ENCODE assay signal across 35 cellular contexts in the genomic region with DNA sequence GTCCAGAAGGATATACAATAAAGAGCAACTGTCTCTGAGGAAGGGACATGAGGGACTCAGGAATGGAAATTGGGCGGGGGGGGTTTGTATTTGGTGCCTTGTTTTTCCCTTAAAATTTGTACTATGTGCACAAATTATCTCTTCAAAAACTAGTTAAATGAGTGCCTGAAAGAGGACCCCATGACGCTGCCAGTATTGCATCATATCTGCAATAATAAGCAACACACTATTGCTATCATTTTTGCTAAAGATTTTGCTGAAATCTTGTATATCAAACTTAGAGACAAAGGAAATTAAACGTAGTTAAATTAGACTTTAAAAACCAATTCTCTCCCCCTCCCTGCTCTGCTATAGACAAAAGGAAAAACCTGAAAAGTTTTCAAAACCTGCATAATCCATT.
"Had no signal": no experiment of that assay in that cellular context is flagged by ENCODE, and none has a peak within 500 bp of the region (broad histone marks: within the 10 kb centered on the region; RNA-seq: fewer than 3 reads in every experiment).

No MANE protein-coding gene starts in this region.

- H3K36me3 ChIP-seq: ascending aorta, cardiac muscle cell, Peyer's patch had no signal

- H3K4me1 Mint-ChIP-seq: activated B cell treated with CpG ODN at 0.5 μM for 24 hours; activated CD4-positive, alpha-beta T cell treated with anti-CD3 and anti-CD28 coated beads, Interleukin-2, amount 10 ng/mL, durations not matched to agents 24 days and 14 days; activated naive CD4-positive, alpha-beta T cell treated with anti-CD3 and anti-CD28 coated beads, Interleukin-2, amount 50 U/mL, for 24 hours; activated T-helper 17 cell treated with anti-CD3 and anti-CD28 coated beads, Interleukin-2, amount 50 U/mL, for 72 hours; central memory CD8-positive, alpha-beta T cell had no signal

- H3K36me3 Mint-ChIP-seq: activated naive CD4-positive, alpha-beta T cell treated with anti-CD3 and anti-CD28 coated beads, Interleukin-2, amount 50 U/mL, for 24 hours; activated naive CD8-positive, alpha-beta T cell treated with anti-CD3 and anti-CD28 coated beads, Interleukin-2, amount 10 ng/mL, durations not matched to agents 7 days and 5 days had no signal

- H3K4me1 ChIP-seq: ascending aorta, Peyer's patch had no signal

- H3K9me3 Mint-ChIP-seq: activated B cell treated with CpG ODN at 0.5 μM for 24 hours; activated CD4-positive, alpha-beta T cell treated with anti-CD3 and anti-CD28 coated beads, Interleukin-2, amount 10 ng/mL, durations not matched to agents 24 days and 14 days; activated CD8-positive, alpha-beta T cell treated with anti-CD3 and anti-CD28 coated beads for 36 hours; activated naive CD4-positive, alpha-beta T cell treated with anti-CD3 and anti-CD28 coated beads, Interleukin-2, amount 50 U/mL, for 24 hours; activated naive CD8-positive, alpha-beta T cell treated with anti-CD3 and anti-CD28 coated beads, Interleukin-2, amount 10 ng/mL, durations not matched to agents 7 days and 5 days; activated T-cell treated with anti-CD3 and anti-CD28 coated beads, Interleukin-2, amount 50 U/mL, for 72 hours; activated T-helper 17 cell treated with anti-CD3 and anti-CD28 coated beads, Interleukin-2, amount 50 U/mL, for 72 hours; central memory CD8-positive, alpha-beta T cell had no signal

- H3K4me3 ChIP-seq: ascending aorta, cardiac muscle cell, Peyer's patch had no signal

- H3K9me3 ChIP-seq: ascending aorta, Peyer's patch had no signal

- H3K27ac Mint-ChIP-seq: activated B cell treated with CpG ODN at 0.5 μM for 24 hours; activated CD4-positive, alpha-beta T cell treated with anti-CD3 and anti-CD28 coated beads, Interleukin-2, amount 10 ng/mL, durations not matched to agents 24 days and 14 days; activated CD8-positive, alpha-beta T cell treated with anti-CD3 and anti-CD28 coated beads for 36 hours; activated naive CD4-positive, alpha-beta T cell treated with anti-CD3 and anti-CD28 coated beads, Interleukin-2, amount 50 U/mL, for 24 hours; activated naive CD8-positive, alpha-beta T cell treated with anti-CD3 and anti-CD28 coated beads, Interleukin-2, amount 10 ng/mL, durations not matched to agents 7 days and 5 days; activated T-cell treated with anti-CD3 and anti-CD28 coated beads, Interleukin-2, amount 50 U/mL, for 72 hours; activated T-helper 17 cell treated with anti-CD3 and anti-CD28 coated beads, Interleukin-2, amount 50 U/mL, for 72 hours had no signal

- H3K27me3 ChIP-seq: ascending aorta, cardiac muscle cell, Peyer's patch had no signal

- H3K4me3 Mint-ChIP-seq: activated B cell treated with CpG ODN at 0.5 μM for 24 hours; activated CD4-positive, alpha-beta T cell treated with anti-CD3 and anti-CD28 coated beads, Interleukin-2, amount 10 ng/mL, durations not matched to agents 24 days and 14 days; activated CD8-positive, alpha-beta T cell treated with anti-CD3 and anti-CD28 coated beads for 36 hours; activated naive CD4-positive, alpha-beta T cell treated with anti-CD3 and anti-CD28 coated beads, Interleukin-2, amount 50 U/mL, for 24 hours; activated naive CD8-positive, alpha-beta T cell treated with anti-CD3 and anti-CD28 coated beads, Interleukin-2, amount 10 ng/mL, durations not matched to agents 7 days and 5 days; activated T-cell treated with anti-CD3 and anti-CD28 coated beads, Interleukin-2, amount 50 U/mL, for 72 hours; activated T-helper 17 cell treated with anti-CD3 and anti-CD28 coated beads, Interleukin-2, amount 50 U/mL, for 72 hours; central memory CD8-positive, alpha-beta T cell had no signal

- DNase-seq: activated B cell treated with CpG ODN at 0.5 μM for 24 hours; activated CD4-positive, alpha-beta T cell treated with anti-CD3 and anti-CD28 coated beads, Interleukin-2, amount 10 ng/mL, durations not matched to agents 24 days and 14 days; activated CD4-positive, alpha-beta T cell treated with anti-CD3 and anti-CD28 coated beads, Interleukin-2, amount 50 U/mL, for 4 hours; activated CD4-positive, CD25-positive, alpha-beta regulatory T cell treated with anti-CD3 and anti-CD28 coated beads, Interleukin-2, amount 50 U/mL, for 72 hours; activated CD8-positive, alpha-beta T cell treated with anti-CD3 and anti-CD28 coated beads for 36 hours; activated gamma-delta T cell; activated naive CD4-positive, alpha-beta T cell treated with Interleukin-2 at 50 U/mL for 16 hours; activated naive CD8-positive, alpha-beta T cell treated with anti-CD3 and anti-CD28 coated beads, Interleukin-2, amount 10 ng/mL, durations not matched to agents 7 days and 5 days; activated T-cell treated with anti-CD3 and anti-CD28 coated beads, Interleukin-2, amount 50 U/mL, for 1 hour; activated T-cell treated with anti-CD3 and anti-CD28 coated beads, Interleukin-2, amount 50 U/mL, for 72 hours; amygdala; NCI-H1092 treated with DMSO at 0.1 percent for 48 hours; NCI-H1417; NCI-H146; NCI-H187; NCI-H2029 treated with DMSO at 0.1 percent for 48 hours; NCI-H2107; NCI-H226; NCI-H446 treated with DMSO at 0.1 percent for 48 hours; NCI-H69; NCI-H82; PC-3; Peyer's patch; RPMI8226; SHP77 treated with DMSO at 0.1 percent for 48 hours; SW 1271; T-helper 1 cell; T-helper 2 cell; T-helper 9 cell had no signal

- H3K27ac ChIP-seq: ascending aorta, cardiac muscle cell, Peyer's patch, VCaP had no signal
